ENCODE assay signal across 8 cellular contexts in the genomic region with DNA sequence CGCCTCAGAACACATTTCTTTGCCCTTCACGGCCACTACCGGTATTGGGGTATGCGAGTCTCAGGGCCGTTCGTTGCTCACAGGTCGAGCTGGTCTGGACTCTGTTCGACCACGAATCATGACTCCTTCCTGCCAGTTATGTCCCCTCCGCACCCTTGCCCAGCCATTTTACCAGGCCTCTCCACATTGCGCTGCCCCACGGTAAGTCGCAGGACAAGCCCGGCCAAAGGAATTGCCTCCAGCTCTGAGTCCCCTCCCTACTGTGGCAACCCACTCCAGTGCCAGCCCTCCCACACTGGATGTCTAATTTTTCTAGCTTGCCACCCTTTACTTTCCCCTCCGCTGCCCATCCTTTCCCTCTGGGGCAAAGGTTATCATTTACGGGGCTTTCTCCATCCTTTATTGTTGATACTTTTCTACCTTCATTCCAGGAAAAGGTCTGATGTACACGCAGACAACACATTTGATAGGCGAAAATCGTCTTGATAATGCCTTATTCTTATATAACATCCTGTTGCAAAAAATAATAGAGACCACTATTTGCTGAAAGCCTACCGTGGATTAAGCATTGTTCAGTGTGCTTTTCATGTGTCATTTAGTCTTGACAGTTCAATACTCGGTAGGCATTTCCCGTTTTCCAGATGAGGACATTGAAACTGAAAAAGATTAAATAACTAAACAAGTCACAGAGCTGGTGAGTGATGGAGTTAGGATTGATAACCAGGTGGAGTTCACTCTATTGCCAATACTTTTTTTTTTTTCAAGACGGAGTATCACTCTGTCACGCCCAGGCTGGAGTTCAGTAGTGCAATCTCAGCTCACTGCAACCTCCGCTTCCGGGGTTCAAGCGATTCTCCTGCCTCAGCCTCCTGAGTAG. TPM values are rescaled to one million over a fixed set of nuclear protein-coding genes. Genes with fewer than 3 reads are reported as not detected.
DNase-seq lines count a peak whose midpoint lies in the region; ATAC-seq, FAIRE-seq and TF ChIP-seq lines count a peak whose summit lies in the region.

No MANE protein-coding gene starts in this region.

- intact Hi-C loops in heart left ventricle (cut with DNase I) (loop anchor here in 3 of 10 donors (1.0 to 10.0 kb wide), 6 partner anchors 19 to 505 kb away; a partner anchor contains a TSS), psoas muscle (cut with DNase I) (loop anchor here in 1 of 2 donors (2.0 to 5.0 kb wide), 3 partner anchors 17 to 305 kb away; a partner anchor contains a TSS)

- FAIRE-seq in GM19239 (lab: Jason Lieb, UNC) = no peak

- peak overlapping the region; percentile 76 for H3K4me3 ChIP-seq in HUES6 (ENCODE audit: low read depth, low read length)
- H3K4me3 ChIP-seq in heart left ventricle = peak overlapping the region; percentile 71 to 99 (median 86)
- H3K4me3 ChIP-seq in psoas muscle = peak overlapping the region; percentile 95

- peak overlapping the region; percentile 97 for H3K9ac ChIP-seq in HUES6 (ENCODE audit: low read length)

- TF ChIP-seq CTCF in C4-2B (conservative IDR thresholded peaks at IDR 0.05) (no peak), heart left ventricle (IDR thresholded peaks at IDR 0.05) (no peak), psoas muscle (IDR thresholded peaks at IDR 0.05) (no peak)

- WGBS in heart left ventricle, 4 donors = 22 to 25% (median 24%) methylated on average over 27 of the region's 27 CpGs
- 23 to 26% (median 25%) methylated on average over 27 of the region's 27 CpGs for WGBS in psoas muscle, 3 donors

- H3K9me3 ChIP-seq in HUES6 (ENCODE audit: control insufficient read depth, insufficient read depth, low read depth, low read length) = no peaks in the 10 kb centered on the region
- no peaks in the 10 kb centered on the region for H3K9me3 ChIP-seq in heart left ventricle
- no peaks in the 10 kb centered on the region for H3K9me3 ChIP-seq in psoas muscle

- DNase-seq in GM19239 (ENCODE audit: insufficient read length, low spot score) = peak; percentile 12
- peak; percentile 44 for DNase-seq in activated naive CD4-positive, alpha-beta T cell treated with Interleukin-2 at 50 U/mL for 16 hours
- DNase-seq in heart left ventricle = peak; percentile 31 to 66 (median 40)
- DNase-seq in psoas muscle = peak; percentile 40 to 65
- DNase-seq in germinal center (ENCODE audit: low spot score) = no peak
- DNase-seq in NCI-H1048 (lab: John Stamatoyannopoulos, UW) = no peak

- H3K4me1 ChIP-seq in HUES6 (ENCODE audit: control insufficient read depth, insufficient read depth, low read length) (peaks cover 3% of the 10 kb centered on the region; the same call in 1 of the 2 replicates), heart left ventricle (peaks cover 6 to 39% (median 32%) of the 10 kb centered on the region in 12 donors), psoas muscle (peaks cover 36% of the 10 kb centered on the region)

- H3K36me3 ChIP-seq in HUES6 (ENCODE audit: control insufficient read depth, insufficient read depth, low read length) = peaks cover 39% of the 10 kb centered on the region
- peaks cover 0 to 31% (median 29%) of the 10 kb centered on the region in 9 donors for H3K36me3 ChIP-seq in heart left ventricle
- peaks cover 2 to 32% of the 10 kb centered on the region in 2 donors for H3K36me3 ChIP-seq in psoas muscle (ENCODE audit: insufficient read depth in 1 of 2, low read depth in 1 of 2)

- peak overlapping the region; percentile 94 for H3K27ac ChIP-seq in C4-2B
- peak overlapping the region; percentile 44; the same call in 1 of the 2 replicates for H3K27ac ChIP-seq in HUES6 (ENCODE audit: low read depth, low read length)
- peak overlapping the region; percentile 91 to 98 (median 96) for H3K27ac ChIP-seq in heart left ventricle
- peak overlapping the region; percentile 99 for H3K27ac ChIP-seq in psoas muscle

- H3K27me3 ChIP-seq in HUES6 (ENCODE audit: control insufficient read depth, insufficient read depth, low read length) (no peaks in the 10 kb centered on the region), heart left ventricle (no peaks in the 10 kb centered on the region), psoas muscle (ENCODE audit: insufficient read depth in 3 of 3, low read length in 2 of 3) (no peaks in the 10 kb centered on the region)

- TF ChIP-seq POLR2A in heart left ventricle (IDR thresholded peaks at IDR 0.05) = no peak

- ATAC-seq in heart left ventricle = peak; percentile 5 to 12 (median 9)
- peak in 3 of 4 donors; percentile 11 to 39 (median 11) for ATAC-seq in psoas muscle

RNA-seq across cellular contexts. Expression of a gene that starts 1.0 kb away (rescaled TPM):
- total RNA-seq in heart left ventricle = 100 to 1,000 TPM; 110 to 383 (median 242) TPM
- polyA plus RNA-seq in heart left ventricle = 1,000 to 10,000 TPM in 1 of 2 donors, 10 to 100 TPM in 1; 89.2 to 1,101 TPM
- 100 to 1,000 TPM in 1 of 4 donors, 10 to 100 TPM in 3; 53.2 to 160 (median 84.6) TPM for total RNA-seq in psoas muscle
- polyA plus RNA-seq in psoas muscle = 100 to 1,000 TPM in 1 of 3 donors, 10 to 100 TPM in 2; 76.7 to 179 (median 94.3) TPM

RNA-seq across cellular contexts. Expression of a gene that starts 19.5 kb away (rescaled TPM):
- total RNA-seq in heart left ventricle = 10 to 100 TPM; 25.9 to 45.5 (median 32.7) TPM
- polyA plus RNA-seq in heart left ventricle = 10 to 100 TPM in 1 of 2 donors, 1 to 10 TPM in 1; 7.2 to 18.6 TPM
- total RNA-seq in psoas muscle = 10 to 100 TPM; 33.0 to 49.3 (median 43.1) TPM
- polyA plus RNA-seq in psoas muscle = 10 to 100 TPM in 2 of 3 donors, 1 to 10 TPM in 1; 9.7 to 26.3 (median 10.5) TPM

RNA-seq across cellular contexts. Expression of a gene that starts 41.8 kb away (rescaled TPM):
- 10 to 100 TPM in 5 of 9 donors, 1 to 10 TPM in 4; 7.4 to 12.2 (median 10.6) TPM for total RNA-seq in heart left ventricle
- polyA plus RNA-seq in heart left ventricle = 10 to 100 TPM in 1 of 2 donors, 1 to 10 TPM in 1; 8.5 to 31.1 TPM
- 10 to 100 TPM in 2 of 4 donors, 1 to 10 TPM in 2; 8.8 to 12.5 (median 9.7) TPM for total RNA-seq in psoas muscle
- polyA plus RNA-seq in psoas muscle = 10 to 100 TPM; 15.4 to 34.5 (median 19.9) TPM

RNA-seq across cellular contexts. Expression of a gene that starts 52.5 kb away (rescaled TPM):
- total RNA-seq in heart left ventricle (10 to 100 TPM; 26.6 to 40.7 (median 37.7) TPM), psoas muscle (10 to 100 TPM; 51.4 to 91.6 (median 66.6) TPM)
- polyA plus RNA-seq in heart left ventricle (10 to 100 TPM; 12.0 to 25.2 TPM), psoas muscle (10 to 100 TPM; 29.9 to 66.8 (median 47.3) TPM)

Comparison
In these comparisons a context has a peak if more than half of its experiments do, and no peak if none do; other contexts are left out.
1. H3K27ac ChIP-seq: peak in every context shown above with its lines; median percentile 99 in psoas muscle; 96 in heart left ventricle; 94 in C4-2B; 44 in HUES6.
2. DNase-seq: peak in GM19239 (single experiment), activated naive CD4-positive, alpha-beta T cell treated with Interleukin-2 at 50 U/mL for 16 hours (single experiment), heart left ventricle (5 of 5) and psoas muscle (2 of 2); none in germinal center (single experiment) and NCI-H1048 (single experiment).
3. Peak in every context shown above with its lines, with median percentiles within 50 percentile points of each other: H3K4me3 ChIP-seq.